ENCODE assay signal across 15 cellular contexts in genomic region chr22:38355275-38355674, GRCh38.
"Had no signal": no experiment of that assay in that cellular context is flagged by ENCODE, and none has a peak within 500 bp of the region (broad histone marks: within the 10 kb centered on the region; RNA-seq: fewer than 3 reads in every experiment).

No MANE protein-coding gene starts in this region.

- H3K27me3 ChIP-seq: cardiac muscle cell, dorsolateral prefrontal cortex, gastroesophageal sphincter, ovary, vagina had no signal

- H3K27ac ChIP-seq: dorsolateral prefrontal cortex, gastroesophageal sphincter, ovary, vagina had no signal

- H3K4me1 ChIP-seq: vagina had no signal

- H3K9me3 ChIP-seq: gastroesophageal sphincter, ovary, vagina had no signal

- H3K36me3 ChIP-seq: cardiac muscle cell, ovary, vagina had no signal

- DNase-seq: activated CD4-positive, alpha-beta T cell treated with anti-CD3 and anti-CD28 coated beads for 48 hours; activated CD8-positive, alpha-beta T cell treated with anti-CD3 and anti-CD28 coated beads, Interleukin-2, amount 10 ng/mL, durations not matched to agents 7 days and 5 days; activated naive CD4-positive, alpha-beta T cell treated with anti-CD3 and anti-CD28 coated beads, Interleukin-2, amount 50 U/mL, for 16 hours; activated T-cell treated with anti-CD3 and anti-CD28 coated beads for 4 hours; dorsolateral prefrontal cortex; endodermal cell; left colon; midbrain; stimulated activated CD4-positive, alpha-beta T cell treated with anti-CD3 and anti-CD28 coated beads, Interleukin-12 subunit alpha, Interleukin-12 subunit beta, amount 100 ng/mL, for 4 hours; stimulated activated CD4-positive, alpha-beta T cell treated with anti-CD3 and anti-CD28 coated beads, Interleukin-2, amount 100 ng/mL, for 24 hours had no signal

- H3K4me3 ChIP-seq: cardiac muscle cell, dorsolateral prefrontal cortex, gastroesophageal sphincter, lung, ovary, vagina had no signal
